ENCODE assay signal across 1 cellular context in the genomic region with DNA sequence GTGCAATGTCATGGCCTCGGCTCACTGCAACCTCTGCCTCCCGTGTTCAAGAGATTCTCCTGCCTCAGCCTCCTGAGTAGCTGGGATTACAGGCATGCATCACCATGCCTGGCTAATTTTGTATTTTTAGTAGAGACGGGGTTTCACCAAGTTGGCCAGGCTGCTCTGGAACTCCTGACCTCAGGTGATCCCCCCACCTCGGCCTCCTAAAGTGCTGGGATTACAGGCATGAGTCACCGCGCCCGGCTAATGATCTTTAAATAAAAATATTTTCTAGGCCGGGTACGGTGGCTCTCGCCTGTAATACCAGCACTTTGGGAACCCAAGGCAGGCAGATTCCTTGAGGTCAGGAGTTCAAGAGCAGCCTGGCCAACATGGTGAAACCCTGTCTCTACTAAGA.
A peak's percentile ranks its signal among the peaks of the same experiment; 100 is the strongest.
TF ChIP-seq lines count a peak whose summit lies in the region.
"Not testable (repeated sequence)": the region's sequence is repeated elsewhere in the genome, so short reads cannot be mapped to it uniquely, and the experiment has no call there.

No MANE protein-coding gene starts in this region.

TF ChIP-seq in A549, 52 proteins besides CTCF, POLR2A, EP300 and RAD21:
- TF ChIP-seq FOSL2 (IDR thresholded peaks at IDR 0.05): not testable (repeated sequence)
- peak; percentile 32; the same call in 1 of the 2 replicates for TF ChIP-seq FOSL2 (CRISPR knock-in tag; IDR thresholded peaks at IDR 0.05)
